In genomic region chr1:39758556-39759435, GRCh38 we compare ENCODE assay signal across 18 cellular contexts.
"Had no signal": no experiment of that assay in that cellular context is flagged by ENCODE, and none has a peak within 500 bp of the region (broad histone marks: within the 10 kb centered on the region; RNA-seq: fewer than 3 reads in every experiment).

No MANE protein-coding gene starts in this region.

- H3K9ac ChIP-seq: neural progenitor cell had no signal

- H3K27me3 ChIP-seq: dorsolateral prefrontal cortex, gastroesophageal sphincter, heart right ventricle, neural progenitor cell, pancreas, suprapubic skin, upper lobe of left lung had no signal

- H3K9me3 ChIP-seq: gastroesophageal sphincter, heart right ventricle, pancreas, suprapubic skin, upper lobe of left lung had no signal

- DNase-seq: activated CD4-positive, alpha-beta memory T cell treated with anti-CD3 and anti-CD28 coated beads for 36 hours; activated effector memory CD4-positive, alpha-beta T cell treated with Interleukin-2 at 50 U/mL for 16 hours; activated naive CD4-positive, alpha-beta T cell treated with anti-CD3 and anti-CD28 coated beads, Interleukin-2, amount 50 U/mL, for 16 hours; activated T-cell treated with anti-CD3 and anti-CD28 coated beads, Interleukin-2, amount 50 U/mL, for 4 hours; dorsolateral prefrontal cortex; endodermal cell; erythroblast; heart right ventricle; midbrain; pancreas; stimulated activated CD4-positive, alpha-beta T cell treated with anti-CD3 and anti-CD28 coated beads, Interleukin-2, amount 100 ng/mL, for 48 hours; stimulated activated naive CD4-positive, alpha-beta T cell treated with Interleukin-2 at 50 U/mL for 16 hours; T-cell had no signal

- H2AFZ ChIP-seq: neural progenitor cell had no signal

- H3K4me2 ChIP-seq: neural progenitor cell had no signal

- H3K4me3 ChIP-seq: dorsolateral prefrontal cortex, gastroesophageal sphincter, heart right ventricle, neural progenitor cell, pancreas, suprapubic skin, upper lobe of left lung had no signal

- H3K27ac ChIP-seq: gastroesophageal sphincter, heart right ventricle, neural progenitor cell, pancreas, suprapubic skin, upper lobe of left lung, VCaP had no signal

- FAIRE-seq: pancreas had no signal

- H3K4me1 ChIP-seq: neural progenitor cell, pancreas, suprapubic skin, upper lobe of left lung had no signal

- H3K36me3 ChIP-seq: neural progenitor cell had no signal
